ENCODE assay signal across 18 cellular contexts in genomic region chr16:51854401-51854951, GRCh38.
DNase-seq lines count a peak whose midpoint lies in the region; ATAC-seq and TF ChIP-seq lines count a peak whose summit lies in the region.
"Had no signal": no experiment of that assay in that cellular context is flagged by ENCODE, and none has a peak within 500 bp of the region (broad histone marks: within the 10 kb centered on the region; RNA-seq: fewer than 3 reads in every experiment).

No MANE protein-coding gene starts in this region.

- peaks cover 36% of the 10 kb centered on the region for H3K4me1 Mint-ChIP-seq in WTC11

- POLR2A ChIA-PET in WTC11 (lab: Charles Lee): interaction anchor here (0.6 kb wide), 1 partner anchor 21 kb away, joined by 3 read pairs; no protein-coding TSS in a partner anchor

- WGBS in mesenchymal stem cell: 35% methylated on average over 2 of the region's 4 CpGs

- no peak overlapping the region for H2BK5ac ChIP-seq in mesenchymal stem cell (ENCODE audit: low read depth, low read length, poor library complexity, severe bottlenecking)

- ATAC-seq in WTC11 (peak; percentile 91), HG03045 (IDR thresholded peaks at IDR 0.05; ENCODE audit: unreplicated experiment) (no peak), HG02852 (IDR thresholded peaks at IDR 0.05; ENCODE audit: unreplicated experiment) (no peak), HG03175 (IDR thresholded peaks at IDR 0.05; ENCODE audit: unreplicated experiment) (no peak)
- ATAC-seq: PC-3 had no signal

- no peak overlapping the region for H3K27ac ChIP-seq in mesenchymal stem cell (ENCODE audit: low read length, poor library complexity, severe bottlenecking)
- H3K27ac ChIP-seq: 22Rv1; BLaER1 treated with 17β-estradiol and CSF1 and Interleukin-3, amounts not matched to agents 10 nM and 100 nM; SJCRH30 had no signal

- no peak for TF ChIP-seq CTCF in WTC11 (IDR thresholded peaks at IDR 0.05)

- DNase-seq in A172 (ENCODE audit: low spot score) (peak; percentile 63), GM03348 (ENCODE audit: low spot score) (peak; percentile 9), WTC11 (ENCODE audit: low spot score) (no peak), mesenchymal stem cell (peak; percentile 61), NCI-H748 treated with DMSO at 0.1 percent for 48 hours (lab: John Stamatoyannopoulos, UW) (no peak)
- DNase-seq: DMS79, NCI-H1105, NCI-H1694, NCI-H226, NCI-H524, PC-3, SJCRH30 had no signal

- no peak overlapping the region for H3K4me2 ChIP-seq in mesenchymal stem cell (ENCODE audit: low read length, poor library complexity, severe bottlenecking)

- H4K8ac ChIP-seq in mesenchymal stem cell (ENCODE audit: low read length): peak overlapping the region; percentile 33

- no peaks in the 10 kb centered on the region for H3K36me3 Mint-ChIP-seq in WTC11

- no peak overlapping the region for H2AFZ ChIP-seq in mesenchymal stem cell (ENCODE audit: low read depth, low read length)

- no peak overlapping the region for H3K4me3 ChIP-seq in mesenchymal stem cell (ENCODE audit: insufficient read depth in 1 of 2, low read depth in 1 of 2, low read length in 2 of 2)
- H3K4me3 ChIP-seq: BLaER1 treated with 17β-estradiol and CSF1 and Interleukin-3, amounts not matched to agents 10 nM and 100 nM; HAP-1; SJCRH30 had no signal

- H3K36me3 ChIP-seq in mesenchymal stem cell (ENCODE audit: control insufficient read depth in 1 of 2, insufficient read depth in 2 of 2, low read depth in 1 of 2, low read length in 2 of 2): no peaks in the 10 kb centered on the region
- H3K36me3 ChIP-seq: BLaER1 treated with 17β-estradiol and CSF1 and Interleukin-3, amounts not matched to agents 10 nM and 100 nM; HAP-1; SJCRH30 had no signal

- peaks cover 14% of the 10 kb centered on the region for H3K9me3 Mint-ChIP-seq in WTC11

- H2AK5ac ChIP-seq in mesenchymal stem cell (ENCODE audit: low read length, severe bottlenecking): no peak overlapping the region

- no peak overlapping the region for H3K4me3 Mint-ChIP-seq in WTC11

- CTCF ChIA-PET in WTC11 (lab: Charles Lee): interaction anchor here (1.4 to 1.8 kb wide), 2 partner anchors 36 to 117 kb away, joined by 5 to 6 read pairs; no protein-coding TSS in a partner anchor

- H2BK120ac ChIP-seq in mesenchymal stem cell (ENCODE audit: low read depth, low read length): no peak overlapping the region

- no peak overlapping the region for H3K4ac ChIP-seq in mesenchymal stem cell (ENCODE audit: low read depth in 1 of 2, low read length in 2 of 2)

- H3K27me3 Mint-ChIP-seq in WTC11 (ENCODE audit: low read depth): no peaks in the 10 kb centered on the region; the same call in 1 of the 2 replicates

- H3K18ac ChIP-seq in mesenchymal stem cell (ENCODE audit: low read depth in 1 of 2, low read length in 2 of 2): peak overlapping the region in 1 of 2 experiments; percentile 55

- H3K4me1 ChIP-seq in mesenchymal stem cell (ENCODE audit: control insufficient read depth, insufficient read depth, low read depth, low read length): peaks cover 8% of the 10 kb centered on the region
- H3K4me1 ChIP-seq: HAP-1 had no signal

- H3K27ac Mint-ChIP-seq in WTC11: no peak overlapping the region

- peak overlapping the region in 1 of 2 experiments; percentile 23 for H2BK12ac ChIP-seq in mesenchymal stem cell (ENCODE audit: low read length in 2 of 2)

- no peaks in the 10 kb centered on the region for H3K79me1 ChIP-seq in mesenchymal stem cell (replicated peaks; ENCODE audit: low read length, poor library complexity, severe bottlenecking)

- no peak overlapping the region for H3K14ac ChIP-seq in mesenchymal stem cell (ENCODE audit: low read length in 2 of 2)

- H3K9ac ChIP-seq in mesenchymal stem cell (ENCODE audit: low read length): no peak overlapping the region
- H3K9ac ChIP-seq: BLaER1 treated with 17β-estradiol and CSF1 and Interleukin-3, amounts not matched to agents 10 nM and 100 nM had no signal

- no peak overlapping the region for H3K23ac ChIP-seq in mesenchymal stem cell (ENCODE audit: low read length in 2 of 2)

- H2BK15ac ChIP-seq in mesenchymal stem cell (ENCODE audit: low read depth, poor library complexity, severe bottlenecking): no peak overlapping the region

- H3K9me3 ChIP-seq in mesenchymal stem cell (ENCODE audit: control insufficient read depth, low read length): no peaks in the 10 kb centered on the region
- H3K9me3 ChIP-seq: HAP-1 had no signal

- H4K91ac ChIP-seq in mesenchymal stem cell (ENCODE audit: low read length): no peak overlapping the region

- peaks cover 0 to 3% of the 10 kb centered on the region in 2 experiments for H3K27me3 ChIP-seq in mesenchymal stem cell (ENCODE audit: control insufficient read depth in 1 of 2, insufficient read depth in 1 of 2, low read length in 2 of 2)
- H3K27me3 ChIP-seq: BLaER1 treated with 17β-estradiol and CSF1 and Interleukin-3, amounts not matched to agents 10 nM and 100 nM; SJCRH30 had no signal

TF ChIP-seq in WTC11, 78 proteins besides CTCF, POLR2A, EP300 and RAD21:
- no peak for TF ChIP-seq GRHL2 (CRISPR knock-in tag; IDR thresholded peaks at IDR 0.05; ENCODE audit: insufficient replicate concordance, severe bottlenecking)
- no peak for TF ChIP-seq FOXJ3 (CRISPR knock-in tag; IDR thresholded peaks at IDR 0.05; ENCODE audit: borderline replicate concordance)
- TF ChIP-seq JUN (CRISPR knock-in tag; IDR thresholded peaks at IDR 0.05): no peak
- TF ChIP-seq FOXP4 (CRISPR knock-in tag; IDR thresholded peaks at IDR 0.05): no peak
- no peak for TF ChIP-seq ZMAT4 (CRISPR knock-in tag; IDR thresholded peaks at IDR 0.05)
- no peak for TF ChIP-seq IRF1 (CRISPR knock-in tag; IDR thresholded peaks at IDR 0.05)
- TF ChIP-seq USF1 (CRISPR knock-in tag; IDR thresholded peaks at IDR 0.05): no peak
- TF ChIP-seq CREB1 (CRISPR knock-in tag; IDR thresholded peaks at IDR 0.05): no peak
- no peak for TF ChIP-seq SOX15 (CRISPR knock-in tag; IDR thresholded peaks at IDR 0.05)
- no peak for TF ChIP-seq IRF2 (CRISPR knock-in tag; IDR thresholded peaks at IDR 0.05; ENCODE audit: borderline replicate concordance, low read depth)

Comparison
In these comparisons a context has a peak if more than half of its experiments do, and no peak if none do; other contexts are left out.
1. DNase-seq: peak in A172 (single experiment), GM03348 (single experiment) and mesenchymal stem cell (single experiment); none in WTC11 (single experiment) and NCI-H748 treated with DMSO at 0.1 percent for 48 hours (single experiment).